ENCODE assay signal across 11 cellular contexts in the genomic region with DNA sequence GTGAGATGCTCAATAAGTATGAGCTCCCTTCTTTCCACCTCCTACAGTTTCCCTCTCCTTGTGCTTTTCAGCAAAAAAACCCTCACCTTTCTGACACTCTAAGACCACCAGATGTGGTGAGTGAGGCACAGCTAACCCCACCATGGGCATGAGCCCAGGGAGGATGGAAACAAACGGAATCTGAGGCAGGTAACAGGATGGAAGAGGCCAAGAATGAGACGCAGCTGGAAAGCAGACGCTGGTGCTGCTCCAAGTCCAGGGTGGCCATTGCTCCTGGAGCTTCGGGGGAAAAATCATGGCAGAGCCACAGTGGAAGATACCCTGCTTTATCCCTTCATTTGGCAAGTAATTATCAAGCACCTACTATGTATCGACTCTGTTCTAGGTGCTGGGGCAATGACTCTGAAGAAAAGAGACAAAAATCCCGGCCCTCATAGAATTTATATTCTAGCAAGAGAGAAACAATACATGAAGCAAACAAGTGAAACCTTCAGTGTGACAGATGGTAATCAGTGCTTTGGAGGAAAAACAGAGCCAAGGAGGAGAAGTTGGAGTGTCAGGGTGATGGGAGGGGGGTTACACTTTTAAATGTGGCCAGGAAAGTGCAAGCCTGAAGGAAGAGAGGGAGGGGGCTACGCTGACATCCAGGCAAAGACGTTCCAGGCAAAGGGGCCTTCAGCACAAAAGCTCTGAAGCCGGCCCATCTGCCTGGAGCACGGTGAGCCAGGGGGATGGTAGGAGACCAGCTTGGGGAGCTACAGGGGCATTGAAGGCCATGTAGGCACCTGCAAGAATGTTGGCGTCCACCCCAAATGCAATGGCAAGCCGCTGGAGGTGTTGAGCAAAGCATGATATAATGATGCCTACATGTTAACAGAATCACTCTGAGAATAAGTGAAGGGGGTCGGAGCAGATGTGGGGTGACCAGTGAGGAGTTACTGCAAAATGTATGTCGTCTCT.
"Had no signal": no experiment of that assay in that cellular context is flagged by ENCODE, and none has a peak within 500 bp of the region (broad histone marks: within the 10 kb centered on the region; RNA-seq: fewer than 3 reads in every experiment).

No MANE protein-coding gene starts in this region.

- H3K4me3 ChIP-seq: adrenal gland, esophagus squamous epithelium, left lung, pancreas, testis had no signal

- H3K27me3 ChIP-seq: adrenal gland, left lung, pancreas, testis had no signal

- DNase-seq: activated naive CD4-positive, alpha-beta T cell treated with anti-CD3 and anti-CD28 coated beads for 36 hours; activated T-cell treated with anti-CD3 and anti-CD28 coated beads for 4 hours; cerebellar nuclear complex; esophagus squamous epithelium; foreskin fibroblast; left lung; pancreas; stimulated activated CD4-positive, alpha-beta T cell treated with anti-CD3 and anti-CD28 coated beads, Interleukin-4, amount 100 ng/mL, for 24 hours; testis had no signal

- ATAC-seq: activated T-helper 17 cell treated with anti-CD3 and anti-CD28 coated beads, Interleukin-2, amount 50 U/mL, for 72 hours; left lung; pancreas had no signal

- H3K27ac ChIP-seq: adrenal gland, esophagus squamous epithelium, left lung, pancreas, testis had no signal

- H3K36me3 ChIP-seq: adrenal gland, esophagus squamous epithelium, left lung, pancreas had no signal

- H3K4me1 ChIP-seq: esophagus squamous epithelium, left lung had no signal

- H3K9me3 ChIP-seq: adrenal gland, esophagus squamous epithelium, left lung, pancreas, testis had no signal
